In genomic region chr3:33682770-33683169, GRCh38 we compare ENCODE assay signal across 21 cellular contexts. TPM values are rescaled to one million over a fixed set of nuclear protein-coding genes. Genes with fewer than 3 reads are reported as not detected.
DNase-seq lines count a peak whose midpoint lies in the region; ATAC-seq and FAIRE-seq lines count a peak whose summit lies in the region.
"Had no signal": no experiment of that assay in that cellular context is flagged by ENCODE, and none has a peak within 500 bp of the region (broad histone marks: within the 10 kb centered on the region; RNA-seq: fewer than 3 reads in every experiment).

No MANE protein-coding gene starts in this region.

- no peak overlapping the region for H3K4me3 Mint-ChIP-seq in activated naive CD4-positive, alpha-beta T cell treated with anti-CD3 and anti-CD28 coated beads for 36 hours
- no peak overlapping the region for H3K4me3 Mint-ChIP-seq in naive thymus-derived CD8-positive, alpha-beta T cell
- H3K4me3 Mint-ChIP-seq: CD4-positive, alpha-beta memory T cell had no signal

- H3K27ac Mint-ChIP-seq in activated naive CD4-positive, alpha-beta T cell treated with anti-CD3 and anti-CD28 coated beads for 36 hours: peak overlapping the region; percentile 61
- no peak overlapping the region for H3K27ac Mint-ChIP-seq in activated naive CD4-positive, alpha-beta T cell treated with anti-CD3 and anti-CD28 coated beads, Interleukin-2, amount 50 U/mL, for 72 hours
- H3K27ac Mint-ChIP-seq in naive thymus-derived CD8-positive, alpha-beta T cell: no peak overlapping the region
- H3K27ac Mint-ChIP-seq: CD4-positive, alpha-beta memory T cell had no signal

- H3K36me3 Mint-ChIP-seq in activated naive CD4-positive, alpha-beta T cell treated with anti-CD3 and anti-CD28 coated beads for 36 hours (ENCODE audit: low read depth): peaks cover 47% of the 10 kb centered on the region
- H3K36me3 Mint-ChIP-seq in activated naive CD4-positive, alpha-beta T cell treated with anti-CD3 and anti-CD28 coated beads, Interleukin-2, amount 50 U/mL, for 72 hours: peaks cover 29 to 33% of the 10 kb centered on the region in 2 donors
- H3K36me3 Mint-ChIP-seq in naive thymus-derived CD8-positive, alpha-beta T cell: peaks cover 29 to 70% (median 45%) of the 10 kb centered on the region in 3 donors

- POLR2A ChIA-PET in naive thymus-derived CD8-positive, alpha-beta T cell (lab: Charles Lee): no interaction called here

- ATAC-seq in activated naive CD4-positive, alpha-beta T cell treated with anti-CD3 and anti-CD28 coated beads, Interleukin-2, amount 50 U/mL, for 72 hours: no peak
- ATAC-seq in left lobe of liver: peak; percentile 78
- ATAC-seq in HG03469 (IDR thresholded peaks at IDR 0.05; ENCODE audit: unreplicated experiment): no peak
- ATAC-seq in naive thymus-derived CD8-positive, alpha-beta T cell: no peak

- no peak for DNase-seq in activated naive CD4-positive, alpha-beta T cell treated with anti-CD3 and anti-CD28 coated beads for 36 hours
- DNase-seq in activated naive CD4-positive, alpha-beta T cell treated with anti-CD3 and anti-CD28 coated beads, Interleukin-2, amount 50 U/mL, for 72 hours (ENCODE audit: low spot score in 2 of 2): no peak
- DNase-seq in left lobe of liver (ENCODE audit: low spot score): no peak
- DNase-seq in naive thymus-derived CD8-positive, alpha-beta T cell: no peak
- DNase-seq in NCI-H1417 (lab: John Stamatoyannopoulos, UW): no peak
- DNase-seq: C1 segment of cervical spinal cord; Calu3; CD4-positive, alpha-beta memory T cell; COR-L47; DMS53; DMS79 treated with DMSO at 0.1 percent for 48 hours; GF-D8; GM23248; H7; HCEC 1CT had no signal

- intact Hi-C loops in activated naive CD4-positive, alpha-beta T cell treated with anti-CD3 and anti-CD28 coated beads for 36 hours (cut with micrococcal nuclease): no loop called here

- H3K9me3 Mint-ChIP-seq in activated naive CD4-positive, alpha-beta T cell treated with anti-CD3 and anti-CD28 coated beads for 36 hours: peaks cover 10% of the 10 kb centered on the region
- peaks cover 9 to 14% of the 10 kb centered on the region in 2 donors for H3K9me3 Mint-ChIP-seq in activated naive CD4-positive, alpha-beta T cell treated with anti-CD3 and anti-CD28 coated beads, Interleukin-2, amount 50 U/mL, for 72 hours
- peaks cover 0 to 16% (median 9%) of the 10 kb centered on the region in 9 donors for H3K9me3 Mint-ChIP-seq in naive thymus-derived CD8-positive, alpha-beta T cell

- H3K27me3 Mint-ChIP-seq in activated naive CD4-positive, alpha-beta T cell treated with anti-CD3 and anti-CD28 coated beads for 36 hours (ENCODE audit: low read depth): no peaks in the 10 kb centered on the region
- no peaks in the 10 kb centered on the region for H3K27me3 Mint-ChIP-seq in naive thymus-derived CD8-positive, alpha-beta T cell
- H3K27me3 Mint-ChIP-seq: CD4-positive, alpha-beta memory T cell had no signal

- no peaks in the 10 kb centered on the region for H3K4me1 Mint-ChIP-seq in activated naive CD4-positive, alpha-beta T cell treated with anti-CD3 and anti-CD28 coated beads for 36 hours (ENCODE audit: low read depth)
- H3K4me1 Mint-ChIP-seq in naive thymus-derived CD8-positive, alpha-beta T cell: peaks cover 0 to 2% (median 0%) of the 10 kb centered on the region in 4 donors

- FAIRE-seq in A204.1 (lab: Jason Lieb, UNC) (peak; percentile 21), TTC549 (lab: Jason Lieb, UNC) (peak; percentile 17)
- FAIRE-seq: GM12891, GM18507, H1 had no signal

- CTCF ChIA-PET in activated naive CD4-positive, alpha-beta T cell treated with anti-CD3 and anti-CD28 coated beads for 36 hours (lab: Charles Lee): interaction anchor here (0.6 kb wide), 1 partner anchor 8 kb away, joined by 3 read pairs; no protein-coding TSS in a partner anchor

RNA-seq across cellular contexts. Expression of gene CLASP2, which starts 35.3 kb away (rescaled TPM):
- total RNA-seq in activated naive CD4-positive, alpha-beta T cell treated with anti-CD3 and anti-CD28 coated beads for 36 hours: 10 to 100 TPM; 40.4 to 41.4 TPM
- 10 to 100 TPM; 42.8 to 45.5 TPM for total RNA-seq in activated naive CD4-positive, alpha-beta T cell treated with anti-CD3 and anti-CD28 coated beads, Interleukin-2, amount 50 U/mL, for 72 hours
- 16.7 TPM for total RNA-seq in left lobe of liver
- total RNA-seq in naive thymus-derived CD8-positive, alpha-beta T cell: 10 to 100 TPM; 59.3 to 60.9 TPM
- 1 to 10 TPM; 4.9 to 6.8 (median 6.0) TPM for polyA plus RNA-seq in naive thymus-derived CD8-positive, alpha-beta T cell
